Comparison of ENCODE assay signal across 16 cellular contexts in genomic region chr19:41134616-41135015, GRCh38. TPM values are rescaled to one million over a fixed set of nuclear protein-coding genes. Genes with fewer than 3 reads are reported as not detected.
DNase-seq lines count a peak whose midpoint lies in the region; ATAC-seq and TF ChIP-seq lines count a peak whose summit lies in the region.
"Had no signal": no experiment of that assay in that cellular context is flagged by ENCODE, and none has a peak within 500 bp of the region (broad histone marks: within the 10 kb centered on the region; RNA-seq: fewer than 3 reads in every experiment).

No MANE protein-coding gene starts in this region.

- peak overlapping the region; percentile 54 for H3K4me3 Mint-ChIP-seq in activated naive CD4-positive, alpha-beta T cell treated with anti-CD3 and anti-CD28 coated beads, Interleukin-2, amount 10 ng/mL, durations not matched to agents 7 days and 5 days
- peak overlapping the region; percentile 83 for H3K4me3 Mint-ChIP-seq in activated T-helper 17 cell treated with anti-CD3 and anti-CD28 coated beads, Interleukin-2, amount 50 U/mL, for 72 hours
- H3K4me3 Mint-ChIP-seq in naive B cell, result peak overlapping the region; percentile 72 to 87 (median 80)

- no peaks in the 10 kb centered on the region for H3K36me3 Mint-ChIP-seq in activated naive CD4-positive, alpha-beta T cell treated with anti-CD3 and anti-CD28 coated beads, Interleukin-2, amount 10 ng/mL, durations not matched to agents 7 days and 5 days
- no peaks in the 10 kb centered on the region for H3K36me3 Mint-ChIP-seq in activated T-helper 17 cell treated with anti-CD3 and anti-CD28 coated beads, Interleukin-2, amount 50 U/mL, for 72 hours (ENCODE audit: low read depth)
- H3K36me3 Mint-ChIP-seq in naive B cell, result peaks cover 0 to 8% of the 10 kb centered on the region in 2 donors

- no peaks in the 10 kb centered on the region for H3K9me3 Mint-ChIP-seq in activated naive CD4-positive, alpha-beta T cell treated with anti-CD3 and anti-CD28 coated beads, Interleukin-2, amount 10 ng/mL, durations not matched to agents 7 days and 5 days
- H3K9me3 Mint-ChIP-seq in activated T-helper 17 cell treated with anti-CD3 and anti-CD28 coated beads, Interleukin-2, amount 50 U/mL, for 72 hours, result no peaks in the 10 kb centered on the region
- H3K9me3 Mint-ChIP-seq in naive B cell, result no peaks in the 10 kb centered on the region

- no peak overlapping the region for H3K27ac Mint-ChIP-seq in activated naive CD4-positive, alpha-beta T cell treated with anti-CD3 and anti-CD28 coated beads, Interleukin-2, amount 10 ng/mL, durations not matched to agents 7 days and 5 days
- no peak overlapping the region for H3K27ac Mint-ChIP-seq in activated T-helper 17 cell treated with anti-CD3 and anti-CD28 coated beads, Interleukin-2, amount 50 U/mL, for 72 hours
- H3K27ac Mint-ChIP-seq in naive B cell, result peak overlapping the region in 1 of 6 donors; percentile 67

- CTCF ChIA-PET in activated naive CD4-positive, alpha-beta T cell treated with anti-CD3 and anti-CD28 coated beads, Interleukin-2, amount 10 ng/mL, durations not matched to agents 7 days and 5 days (lab: Charles Lee), result no interaction called here

- DNase-seq in activated naive CD4-positive, alpha-beta T cell treated with anti-CD3 and anti-CD28 coated beads, Interleukin-2, amount 10 ng/mL, durations not matched to agents 7 days and 5 days, result no peak
- DNase-seq in activated naive CD4-positive, alpha-beta T cell treated with anti-CD3 and anti-CD28 coated beads, Interleukin-2, amount 50 U/mL, for 16 hours, result no peak
- DNase-seq in naive B cell (no peak), NCI-H2196 (lab: John Stamatoyannopoulos, UW; ENCODE audit: unreplicated experiment) (no peak), coronary artery (ENCODE audit: low spot score) (no peak), NOMO-1 treated with DMSO at 0.1 percent for 48 hours (lab: John Stamatoyannopoulos, UW; ENCODE audit: unreplicated experiment) (no peak)
- DNase-seq in activated effector memory CD4-positive, alpha-beta T cell treated with Interleukin-2 at 50 U/mL for 16 hours, result no peak
- DNase-seq: GF-D8, Karpas-422, NCI-H1417 had no signal

- H3K27me3 Mint-ChIP-seq in activated naive CD4-positive, alpha-beta T cell treated with anti-CD3 and anti-CD28 coated beads, Interleukin-2, amount 10 ng/mL, durations not matched to agents 7 days and 5 days, result peaks cover 77% of the 10 kb centered on the region
- H3K27me3 Mint-ChIP-seq in activated T-helper 17 cell treated with anti-CD3 and anti-CD28 coated beads, Interleukin-2, amount 50 U/mL, for 72 hours, result no peaks in the 10 kb centered on the region
- peaks cover 38 to 70% (median 50%) of the 10 kb centered on the region in 3 donors for H3K27me3 Mint-ChIP-seq in naive B cell

- H3K27ac ChIP-seq in coronary artery, result no peak overlapping the region

- no peak for ATAC-seq in activated T-helper 17 cell treated with anti-CD3 and anti-CD28 coated beads, Interleukin-2, amount 50 U/mL, for 72 hours (replicated peaks)
- no peak for ATAC-seq in naive B cell (ENCODE audit: low read depth in 2 of 2)

- no peak overlapping the region for H3K4me3 ChIP-seq in coronary artery

- no peak for TF ChIP-seq CTCF in coronary artery (IDR thresholded peaks at IDR 0.05)

- peaks cover 21% of the 10 kb centered on the region for H3K4me1 Mint-ChIP-seq in activated naive CD4-positive, alpha-beta T cell treated with anti-CD3 and anti-CD28 coated beads, Interleukin-2, amount 10 ng/mL, durations not matched to agents 7 days and 5 days
- H3K4me1 Mint-ChIP-seq in activated T-helper 17 cell treated with anti-CD3 and anti-CD28 coated beads, Interleukin-2, amount 50 U/mL, for 72 hours, result no peaks in the 10 kb centered on the region
- peaks cover 6 to 11% (median 9%) of the 10 kb centered on the region in 3 donors for H3K4me1 Mint-ChIP-seq in naive B cell

RNA-seq across cellular contexts. Expression of gene CYP2F1, which starts 20.4 kb away (rescaled TPM):
- under 1 TPM in 1 of 2 donors, not detected in 1; 0.28 TPM for total RNA-seq in activated T-helper 17 cell treated with anti-CD3 and anti-CD28 coated beads, Interleukin-2, amount 50 U/mL, for 72 hours
- polyA plus RNA-seq in naive B cell (ENCODE audit: low read depth in 6 of 6), result under 1 TPM in 1 of 6 donors, not detected in 5; 0.13 TPM
- total RNA-seq: cerebellum, fibroblast of villous mesenchyme, H1, liver, pulmonary artery endothelial cell had no signal
- polyA plus RNA-seq: liver had no signal

RNA-seq across cellular contexts. Expression of gene CYP2A13, which starts 46.4 kb away (rescaled TPM):
- not detected for total RNA-seq in activated T-helper 17 cell treated with anti-CD3 and anti-CD28 coated beads, Interleukin-2, amount 50 U/mL, for 72 hours
- polyA plus RNA-seq in naive B cell (ENCODE audit: low read depth in 6 of 6), result not detected
- total RNA-seq: cerebellum, fibroblast of villous mesenchyme, pulmonary artery endothelial cell had no signal

RNA-seq across cellular contexts. Expression of gene CYP2S1, which starts 58.4 kb away (rescaled TPM):
- under 1 TPM in 1 of 2 donors, not detected in 1; 0.13 TPM for total RNA-seq in activated T-helper 17 cell treated with anti-CD3 and anti-CD28 coated beads, Interleukin-2, amount 50 U/mL, for 72 hours
- not detected for polyA plus RNA-seq in naive B cell (ENCODE audit: low read depth in 6 of 6)
